15 cellular contexts compared by ENCODE assay signal in the genomic region with DNA sequence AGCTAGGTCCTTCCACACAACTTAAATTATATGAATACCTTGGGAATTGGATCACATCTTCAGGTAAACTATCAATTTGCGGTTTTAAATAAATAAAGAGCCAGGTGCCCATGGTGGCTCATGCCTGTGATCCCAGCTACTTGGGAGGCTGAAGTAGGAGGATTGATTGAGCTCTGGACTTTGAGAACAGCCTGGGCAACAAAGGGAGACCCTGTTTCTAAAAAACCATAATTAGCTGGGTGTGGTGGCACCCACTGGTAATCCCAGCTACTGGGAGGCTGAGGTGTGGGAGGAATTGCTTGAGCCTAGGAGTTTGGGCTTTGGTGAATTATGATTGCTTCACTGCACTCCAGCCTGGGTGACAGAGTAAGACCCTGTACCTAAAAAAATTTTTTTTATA. TPM values are rescaled to one million over a fixed set of nuclear protein-coding genes. Genes with fewer than 3 reads are reported as not detected.
DNase-seq lines count a peak whose midpoint lies in the region; ATAC-seq, FAIRE-seq and TF ChIP-seq lines count a peak whose summit lies in the region.
"Had no signal": no experiment of that assay in that cellular context is flagged by ENCODE, and none has a peak within 500 bp of the region (broad histone marks: within the 10 kb centered on the region; RNA-seq: fewer than 3 reads in every experiment).

No MANE protein-coding gene starts in this region.

- H3K9me3 ChIP-seq in MM.1S (replicated peaks; ENCODE audit: insufficient read depth, low read length) (no peaks in the 10 kb centered on the region), body of pancreas (no peaks in the 10 kb centered on the region)
- H3K9me3 ChIP-seq: spleen, vagina had no signal

- H3K36me3 ChIP-seq in MM.1S (replicated peaks; ENCODE audit: insufficient read depth, low read length): peaks cover 9% of the 10 kb centered on the region
- H3K36me3 ChIP-seq in body of pancreas (replicated peaks in 1 of 2; ENCODE audit: insufficient read depth in 1 of 2, low read depth in 2 of 2): no peaks in the 10 kb centered on the region
- no peaks in the 10 kb centered on the region for H3K36me3 ChIP-seq in rectal smooth muscle tissue (ENCODE audit: control insufficient read depth, insufficient read depth, low read length)

- H3K4me1 Mint-ChIP-seq in activated CD4-positive, alpha-beta memory T cell treated with anti-CD3 and anti-CD28 coated beads, Interleukin-2, amount 10 ng/mL, durations not matched to agents 7 days and 5 days: peaks cover 46% of the 10 kb centered on the region
- H3K4me1 Mint-ChIP-seq in activated CD4-positive, alpha-beta memory T cell treated with anti-CD3 and anti-CD28 coated beads for 36 hours (ENCODE audit: low read depth): peaks cover 29% of the 10 kb centered on the region

- H3F3A ChIP-seq in MM.1S (ENCODE audit: insufficient read depth, low read length): peaks cover 16% of the 10 kb centered on the region; the same call in 1 of the 2 replicates

- TF ChIP-seq POLR2A in body of pancreas (IDR thresholded peaks at IDR 0.05): peak in 2 of 3 donors; percentile 11 to 15
- TF ChIP-seq POLR2A in GM12892 (IDR thresholded peaks at IDR 0.05; ENCODE audit: low read depth, low read length): no peak

- POLR2A ChIA-PET in activated CD4-positive, alpha-beta memory T cell treated with anti-CD3 and anti-CD28 coated beads, Interleukin-2, amount 10 ng/mL, durations not matched to agents 7 days and 5 days (lab: Charles Lee): interaction anchor here (1.2 to 1.9 kb wide), 3 partner anchors 9 to 112 kb away, joined by 3 to 7 read pairs (median 6); a partner anchor contains a TSS
- POLR2A ChIA-PET in activated CD4-positive, alpha-beta memory T cell treated with anti-CD3 and anti-CD28 coated beads for 36 hours (lab: Charles Lee): no interaction called here

- no peak for TF ChIP-seq CTCF in MM.1S (IDR thresholded peaks at IDR 0.05; ENCODE audit: low read length)
- TF ChIP-seq CTCF in body of pancreas (IDR thresholded peaks at IDR 0.05): no peak

- ATAC-seq in body of pancreas: no peak

- H3K36me3 Mint-ChIP-seq in activated CD4-positive, alpha-beta memory T cell treated with anti-CD3 and anti-CD28 coated beads, Interleukin-2, amount 10 ng/mL, durations not matched to agents 7 days and 5 days (ENCODE audit: low read depth): peaks cover 55% of the 10 kb centered on the region
- H3K36me3 Mint-ChIP-seq in activated CD4-positive, alpha-beta memory T cell treated with anti-CD3 and anti-CD28 coated beads for 36 hours: peaks cover 53% of the 10 kb centered on the region

- H3K4me3 Mint-ChIP-seq in activated CD4-positive, alpha-beta memory T cell treated with anti-CD3 and anti-CD28 coated beads, Interleukin-2, amount 10 ng/mL, durations not matched to agents 7 days and 5 days: peak overlapping the region; percentile 39
- H3K4me3 Mint-ChIP-seq in activated CD4-positive, alpha-beta memory T cell treated with anti-CD3 and anti-CD28 coated beads for 36 hours: no peak overlapping the region

- no peak overlapping the region for H3K27ac Mint-ChIP-seq in activated CD4-positive, alpha-beta memory T cell treated with anti-CD3 and anti-CD28 coated beads, Interleukin-2, amount 10 ng/mL, durations not matched to agents 7 days and 5 days
- no peak overlapping the region for H3K27ac Mint-ChIP-seq in activated CD4-positive, alpha-beta memory T cell treated with anti-CD3 and anti-CD28 coated beads for 36 hours

- H3K9me2 ChIP-seq in MM.1S (replicated peaks; ENCODE audit: insufficient read depth, low read length): no peaks in the 10 kb centered on the region

- H3K27me3 Mint-ChIP-seq in activated CD4-positive, alpha-beta memory T cell treated with anti-CD3 and anti-CD28 coated beads, Interleukin-2, amount 10 ng/mL, durations not matched to agents 7 days and 5 days: no peaks in the 10 kb centered on the region
- H3K27me3 Mint-ChIP-seq in activated CD4-positive, alpha-beta memory T cell treated with anti-CD3 and anti-CD28 coated beads for 36 hours: no peaks in the 10 kb centered on the region

- H3K27me3 ChIP-seq in MM.1S (replicated peaks; ENCODE audit: insufficient read depth, low read length) (no peaks in the 10 kb centered on the region), body of pancreas (no peaks in the 10 kb centered on the region), rectal smooth muscle tissue (ENCODE audit: control insufficient read depth, insufficient read depth, low read length) (no peaks in the 10 kb centered on the region)
- H3K27me3 ChIP-seq: spleen, vagina had no signal

- no peaks in the 10 kb centered on the region for H3K9me3 Mint-ChIP-seq in activated CD4-positive, alpha-beta memory T cell treated with anti-CD3 and anti-CD28 coated beads, Interleukin-2, amount 10 ng/mL, durations not matched to agents 7 days and 5 days
- no peaks in the 10 kb centered on the region for H3K9me3 Mint-ChIP-seq in activated CD4-positive, alpha-beta memory T cell treated with anti-CD3 and anti-CD28 coated beads for 36 hours

- H3K9ac ChIP-seq in MM.1S (ENCODE audit: low read length) (no peak overlapping the region), rectal smooth muscle tissue (ENCODE audit: low read length) (no peak overlapping the region)

- H2AFZ ChIP-seq in MM.1S (ENCODE audit: low read length): no peak overlapping the region

- H3K27ac ChIP-seq in MM.1S (ENCODE audit: low read length) (no peak overlapping the region), body of pancreas (peak overlapping the region; percentile 20 to 100 (median 97)), rectal smooth muscle tissue (ENCODE audit: low read depth, low read length) (no peak overlapping the region)
- H3K27ac ChIP-seq: spleen, vagina had no signal

- H3K4me3 ChIP-seq in MM.1S (ENCODE audit: low read length) (no peak overlapping the region), body of pancreas (peak overlapping the region in 1 of 2 donors; percentile 14), rectal smooth muscle tissue (ENCODE audit: low read length) (peak overlapping the region; percentile 36)
- H3K4me3 ChIP-seq: spleen, vagina had no signal

- no peak for FAIRE-seq in GM12892 (lab: Jason Lieb, UNC)
- FAIRE-seq: frontal cortex had no signal

- peaks cover 70% of the 10 kb centered on the region for H3K79me2 ChIP-seq in MM.1S (ENCODE audit: low read length)

- DNase-seq in activated CD4-positive, alpha-beta memory T cell treated with anti-CD3 and anti-CD28 coated beads, Interleukin-2, amount 10 ng/mL, durations not matched to agents 7 days and 5 days: no peak
- DNase-seq in activated CD4-positive, alpha-beta memory T cell treated with anti-CD3 and anti-CD28 coated beads for 36 hours: no peak
- DNase-seq in MM.1S: no peak
- no peak for DNase-seq in body of pancreas
- DNase-seq in stimulated activated CD4-positive, alpha-beta T cell treated with anti-CD3 and anti-CD28 coated beads, Interleukin-1b, Interleukin-23, amount 100 ng/mL, for 48 hours: no peak
- DNase-seq in GM12892 (ENCODE audit: insufficient read length): no peak
- no peak for DNase-seq in OCI-M2 (lab: John Stamatoyannopoulos, UW; ENCODE audit: unreplicated experiment)
- DNase-seq: activated CD4-positive, CD25-positive, alpha-beta regulatory T cell; activated naive CD4-positive, alpha-beta T cell; NCI-H2171 treated with DMSO at 0.1 percent for 48 hours; spleen had no signal

- H4K20me1 ChIP-seq in MM.1S (ENCODE audit: insufficient read depth, low read length): peaks cover 23% of the 10 kb centered on the region

- H3K4me2 ChIP-seq in MM.1S (ENCODE audit: low read depth, low read length): peak overlapping the region; percentile 84; the same call in 1 of the 2 replicates

- intact Hi-C loops in activated CD4-positive, alpha-beta memory T cell treated with anti-CD3 and anti-CD28 coated beads for 36 hours (cut with micrococcal nuclease): loop anchor here (5.0 kb wide), 1 partner anchor 54 kb away; no protein-coding TSS in a partner anchor
- intact Hi-C loops in body of pancreas (cut with DNase I): no loop called here

- CTCF ChIA-PET in activated CD4-positive, alpha-beta memory T cell treated with anti-CD3 and anti-CD28 coated beads, Interleukin-2, amount 10 ng/mL, durations not matched to agents 7 days and 5 days (lab: Charles Lee): interaction anchor here (1.2 to 2.5 kb wide), 3 partner anchors 196 to 249 kb away, joined by 3 to 11 read pairs (median 3); no protein-coding TSS in a partner anchor
- CTCF ChIA-PET in activated CD4-positive, alpha-beta memory T cell treated with anti-CD3 and anti-CD28 coated beads for 36 hours (lab: Charles Lee): interaction anchor here (0.8 to 1.7 kb wide), 2 partner anchors 196 to 240 kb away, joined by 3 to 9 read pairs; no protein-coding TSS in a partner anchor

- 5 to 19% methylated on average over 1 of the region's 1 CpG for WGBS in body of pancreas, 2 donors

- H3K4me1 ChIP-seq in MM.1S (ENCODE audit: low read length) (peaks cover 17% of the 10 kb centered on the region; the same call in 1 of the 2 replicates), body of pancreas (peaks cover 30% of the 10 kb centered on the region), rectal smooth muscle tissue (ENCODE audit: control insufficient read depth, insufficient read depth, low read length) (no peaks in the 10 kb centered on the region)

RNA-seq across cellular contexts. Expression of a gene that starts 3.4 kb away (rescaled TPM):
- 10 to 100 TPM; 67.6 to 69.0 TPM for total RNA-seq in activated CD4-positive, alpha-beta memory T cell treated with anti-CD3 and anti-CD28 coated beads, Interleukin-2, amount 10 ng/mL, durations not matched to agents 7 days and 5 days
- 10 to 100 TPM; 76.5 to 77.4 TPM for total RNA-seq in activated CD4-positive, alpha-beta memory T cell treated with anti-CD3 and anti-CD28 coated beads for 36 hours
- 10 to 100 TPM; 39.2 to 42.8 TPM for total RNA-seq in body of pancreas
- polyA plus RNA-seq in GM12892 (2012; ENCODE audit: missing spikeins): 56.7 TPM

RNA-seq across cellular contexts. Expression of a gene that starts 20.6 kb away (rescaled TPM):
- 1 to 10 TPM; 1.2 to 1.5 TPM for total RNA-seq in activated CD4-positive, alpha-beta memory T cell treated with anti-CD3 and anti-CD28 coated beads, Interleukin-2, amount 10 ng/mL, durations not matched to agents 7 days and 5 days
- total RNA-seq in activated CD4-positive, alpha-beta memory T cell treated with anti-CD3 and anti-CD28 coated beads for 36 hours: not detected
- not detected for total RNA-seq in body of pancreas
- not detected for polyA plus RNA-seq in GM12892 (2012; ENCODE audit: missing spikeins)
- total RNA-seq: dermis microvascular lymphatic vessel endothelial cell, frontal cortex, vagina had no signal

RNA-seq across cellular contexts. Expression of a gene that starts 59.2 kb away (rescaled TPM):
- 100 to 1,000 TPM; 155 to 156 TPM for total RNA-seq in activated CD4-positive, alpha-beta memory T cell treated with anti-CD3 and anti-CD28 coated beads, Interleukin-2, amount 10 ng/mL, durations not matched to agents 7 days and 5 days
- 100 to 1,000 TPM; 130 to 134 TPM for total RNA-seq in activated CD4-positive, alpha-beta memory T cell treated with anti-CD3 and anti-CD28 coated beads for 36 hours
- 10 to 100 TPM; 46.5 to 70.0 TPM for total RNA-seq in body of pancreas
- polyA plus RNA-seq in GM12892 (2012; ENCODE audit: missing spikeins): 86.2 TPM

Comparison
In these comparisons a context has a peak if more than half of its experiments do, and no peak if none do; other contexts are left out.
1. H3K27ac ChIP-seq: peak in body of pancreas (4 of 4); none in MM.1S (single experiment) and rectal smooth muscle tissue (single experiment).